21 cellular contexts compared by ENCODE assay signal in genomic region chr4:171170671-171171070, GRCh38.
"Had no signal": no experiment of that assay in that cellular context is flagged by ENCODE, and none has a peak within 500 bp of the region (broad histone marks: within the 10 kb centered on the region; RNA-seq: fewer than 3 reads in every experiment).

No MANE protein-coding gene starts in this region.

- H3K27me3 ChIP-seq: MG63 had no signal

- H3K4me2 ChIP-seq: SK-N-SH had no signal

- H3K36me3 ChIP-seq: MG63 had no signal

- H3K36me3 Mint-ChIP-seq: T-cell had no signal

- H3K4me3 ChIP-seq: MG63 had no signal

- H3K4me3 Mint-ChIP-seq: T-cell had no signal

- H3K27ac Mint-ChIP-seq: T-cell had no signal

- H3K9me2 ChIP-seq: SK-N-SH had no signal

- H3K4me1 Mint-ChIP-seq: T-cell had no signal

- H3K27me3 Mint-ChIP-seq: T-cell had no signal

- DNase-seq: IMR-90, Karpas-422, KG1, MG63, NCI-H1092 treated with DMSO at 0.1 percent for 48 hours, NCI-H1417, NCI-H1436 treated with DMSO at 0.1 percent for 48 hours, NCI-H1694, NCI-H187 treated with DMSO at 0.1 percent for 48 hours, NCI-H2029 treated with DMSO at 0.1 percent for 48 hours, NCI-H2107, NCI-H2227 treated with DMSO at 0.1 percent for 48 hours, NCI-H524, NCI-H526 treated with DMSO at 0.1 percent for 48 hours, NCI-H748 treated with DMSO at 0.1 percent for 48 hours, Right ventricle myocardium superior, RPMI8226, SK-N-SH, SW 1271, T-cell had no signal

- ATAC-seq: HepG2, T-cell had no signal

- H3K9ac ChIP-seq: SK-N-SH had no signal

- H3K9me3 ChIP-seq: MG63, SK-N-SH had no signal
